In the genomic region with DNA sequence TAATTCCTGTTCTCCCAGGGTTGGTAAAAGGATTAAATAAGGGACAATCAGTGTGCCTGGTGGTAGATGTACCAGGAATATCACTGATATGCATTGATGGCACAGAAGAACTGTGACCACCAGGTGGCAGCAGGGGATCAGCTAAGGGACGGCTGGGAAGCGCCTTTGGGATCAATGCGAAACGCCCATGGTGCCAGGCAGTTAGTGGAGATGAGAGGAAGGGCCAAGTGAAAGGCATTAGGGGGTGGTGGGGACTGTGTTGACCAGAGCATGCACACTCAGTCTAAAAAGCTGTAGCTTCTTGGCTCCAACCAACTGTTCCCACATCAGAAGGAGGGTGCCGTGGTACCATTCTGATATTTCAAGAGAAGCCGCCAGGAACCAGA, we compare ENCODE assay signal across 1 cellular context.
TF ChIP-seq lines count a peak whose summit lies in the region.

No MANE protein-coding gene starts in this region.

TF ChIP-seq in GM12878, 131 proteins besides CTCF, POLR2A, EP300 and RAD21 (continued from another document):
- TF ChIP-seq IRF5 (IDR thresholded peaks at IDR 0.05; ENCODE audit: borderline replicate concordance): no peak
- no peak for TF ChIP-seq NFXL1 (IDR thresholded peaks at IDR 0.05; ENCODE audit: borderline replicate concordance)
- TF ChIP-seq IKZF1 (conservative IDR thresholded peaks at IDR 0.05): no peak; the same call in 1 of the 2 replicates
- TF ChIP-seq RUNX3 (IDR thresholded peaks at IDR 0.05; ENCODE audit: low read length): no peak
- TF ChIP-seq SMARCA5 (IDR thresholded peaks at IDR 0.05): peak; percentile 46; the same call in 1 of the 2 replicates
- TF ChIP-seq IKZF2 (IDR thresholded peaks at IDR 0.05): peak; percentile 42 to 52; a peak in 2 of 4 replicates
- no peak for TF ChIP-seq ZBTB40 (IDR thresholded peaks at IDR 0.05; ENCODE audit: borderline replicate concordance)
- peak; percentile 92 for TF ChIP-seq SMC3 (IDR thresholded peaks at IDR 0.05; ENCODE audit: borderline replicate concordance, low read length)
- TF ChIP-seq NBN (IDR thresholded peaks at IDR 0.05): 0 out of 2 replicates have a peak, but pooled peaks have one; percentile 34
- TF ChIP-seq MXI1 (IDR thresholded peaks at IDR 0.05; ENCODE audit: low read depth, low read length): no peak
